ENCODE assay signal across 40 cellular contexts in genomic region chrX:118878977-118879376, GRCh38. TPM values are rescaled to one million over a fixed set of nuclear protein-coding genes. Genes with fewer than 3 reads are reported as not detected.
"Had no signal": no experiment of that assay in that cellular context is flagged by ENCODE, and none has a peak within 500 bp of the region (broad histone marks: within the 10 kb centered on the region; RNA-seq: fewer than 3 reads in every experiment).

No MANE protein-coding gene starts in this region.

- H3K27me3 Mint-ChIP-seq: activated naive CD4-positive, alpha-beta T cell treated with anti-CD3 and anti-CD28 coated beads, Interleukin-2, amount 10 ng/mL, durations not matched to agents 7 days and 5 days; activated naive CD4-positive, alpha-beta T cell treated with anti-CD3 and anti-CD28 coated beads, Interleukin-2, amount 50 U/mL, for 24 hours; activated naive CD8-positive, alpha-beta T cell treated with anti-CD3 and anti-CD28 coated beads, Interleukin-2, amount 10 ng/mL, durations not matched to agents 7 days and 5 days; activated naive CD8-positive, alpha-beta T cell treated with anti-CD3 and anti-CD28 coated beads, Interleukin-2, amount 50 U/mL, for 24 hours; brain had no signal

- H3K9me3 Mint-ChIP-seq: activated naive CD4-positive, alpha-beta T cell treated with anti-CD3 and anti-CD28 coated beads for 36 hours; activated naive CD4-positive, alpha-beta T cell treated with anti-CD3 and anti-CD28 coated beads, Interleukin-2, amount 10 ng/mL, durations not matched to agents 7 days and 5 days; activated naive CD4-positive, alpha-beta T cell treated with anti-CD3 and anti-CD28 coated beads, Interleukin-2, amount 50 U/mL, for 24 hours; activated naive CD4-positive, alpha-beta T cell treated with anti-CD3 and anti-CD28 coated beads, Interleukin-2, amount 50 U/mL, for 72 hours; activated naive CD8-positive, alpha-beta T cell treated with anti-CD3 and anti-CD28 coated beads for 36 hours; activated naive CD8-positive, alpha-beta T cell treated with anti-CD3 and anti-CD28 coated beads, Interleukin-2, amount 10 ng/mL, durations not matched to agents 7 days and 5 days; activated naive CD8-positive, alpha-beta T cell treated with anti-CD3 and anti-CD28 coated beads, Interleukin-2, amount 50 U/mL, for 24 hours; activated T-cell treated with anti-CD3 and anti-CD28 coated beads, Interleukin-2, amount 50 U/mL, for 24 hours; activated T-cell treated with anti-CD3 and anti-CD28 coated beads, Interleukin-2, amount 50 U/mL, for 4 hours; activated T-cell treated with anti-CD3 and anti-CD28 coated beads, Interleukin-2, amount 50 U/mL, for 72 hours; activated T-helper 1 cell treated with anti-CD3 and anti-CD28 coated beads, Interleukin-12 subunit alpha, Interleukin-12 subunit beta, Interleukin-2, Interleukin-4 antibody, amounts not matched to agents 30 ng/mL and 10 ng/mL and 1 ng/mL, durations not matched to agents 14 hours and 24 hours and 36 hours; activated T-helper 17 cell treated with anti-CD3 and anti-CD28 coated beads, Interleukin-2, amount 50 U/mL, for 72 hours; activated T-helper 2 cell treated with anti-CD3 and anti-CD28 coated beads, Interferon-gamma antibody, Interleukin-2, Interleukin-4, amounts not matched to agents 10 μg/mL and 5 μg/mL and 100 μg/mL, durations not matched to agents 14 hours and 24 hours and 36 hours; central memory CD8-positive, alpha-beta T cell had no signal

- H3K36me3 ChIP-seq: adrenal gland, ascending aorta, brain microvascular endothelial cell, breast epithelium, cardiac muscle cell had no signal

- ATAC-seq: activated naive CD4-positive, alpha-beta T cell treated with anti-CD3 and anti-CD28 coated beads, Interleukin-2, amount 50 U/mL, for 72 hours; activated naive CD8-positive, alpha-beta T cell treated with anti-CD3 and anti-CD28 coated beads, Interleukin-2, amount 50 U/mL, for 24 hours; activated T-cell treated with anti-CD3 and anti-CD28 coated beads, Interleukin-2, amount 50 U/mL, for 4 hours; activated T-cell treated with anti-CD3 and anti-CD28 coated beads, Interleukin-2, amount 50 U/mL, for 72 hours; activated T-helper 17 cell treated with anti-CD3 and anti-CD28 coated beads, Interleukin-2, amount 50 U/mL, for 72 hours; body of pancreas had no signal

- H3K27ac ChIP-seq: adrenal gland, ascending aorta, body of pancreas, brain microvascular endothelial cell, breast epithelium, cardiac muscle cell had no signal

- H3K27me3 ChIP-seq: ascending aorta, body of pancreas, brain microvascular endothelial cell, cardiac muscle cell had no signal

- H3K4me3 Mint-ChIP-seq: activated naive CD4-positive, alpha-beta T cell treated with anti-CD3 and anti-CD28 coated beads for 36 hours; activated naive CD4-positive, alpha-beta T cell treated with anti-CD3 and anti-CD28 coated beads, Interleukin-2, amount 10 ng/mL, durations not matched to agents 7 days and 5 days; activated naive CD4-positive, alpha-beta T cell treated with anti-CD3 and anti-CD28 coated beads, Interleukin-2, amount 50 U/mL, for 24 hours; activated naive CD8-positive, alpha-beta T cell; activated naive CD8-positive, alpha-beta T cell treated with anti-CD3 and anti-CD28 coated beads for 36 hours; activated naive CD8-positive, alpha-beta T cell treated with anti-CD3 and anti-CD28 coated beads, Interleukin-2, amount 10 ng/mL, durations not matched to agents 7 days and 5 days; activated naive CD8-positive, alpha-beta T cell treated with anti-CD3 and anti-CD28 coated beads, Interleukin-2, amount 50 U/mL, for 24 hours; activated T-cell treated with anti-CD3 and anti-CD28 coated beads, Interleukin-2, amount 50 U/mL, for 24 hours; activated T-cell treated with anti-CD3 and anti-CD28 coated beads, Interleukin-2, amount 50 U/mL, for 4 hours; activated T-cell treated with anti-CD3 and anti-CD28 coated beads, Interleukin-2, amount 50 U/mL, for 72 hours; activated T-helper 1 cell treated with anti-CD3 and anti-CD28 coated beads, Interleukin-12 subunit alpha, Interleukin-12 subunit beta, Interleukin-2, Interleukin-4 antibody, amounts not matched to agents 30 ng/mL and 10 ng/mL and 1 ng/mL, durations not matched to agents 14 hours and 24 hours and 36 hours; activated T-helper 17 cell treated with anti-CD3 and anti-CD28 coated beads, Interleukin-2, amount 50 U/mL, for 72 hours; brain; central memory CD8-positive, alpha-beta T cell had no signal

- H3K4me1 Mint-ChIP-seq: activated naive CD4-positive, alpha-beta T cell treated with anti-CD3 and anti-CD28 coated beads, Interleukin-2, amount 10 ng/mL, durations not matched to agents 7 days and 5 days; activated naive CD4-positive, alpha-beta T cell treated with anti-CD3 and anti-CD28 coated beads, Interleukin-2, amount 50 U/mL, for 24 hours; activated naive CD8-positive, alpha-beta T cell treated with anti-CD3 and anti-CD28 coated beads for 36 hours; activated naive CD8-positive, alpha-beta T cell treated with anti-CD3 and anti-CD28 coated beads, Interleukin-2, amount 10 ng/mL, durations not matched to agents 7 days and 5 days; activated naive CD8-positive, alpha-beta T cell treated with anti-CD3 and anti-CD28 coated beads, Interleukin-2, amount 50 U/mL, for 24 hours; activated T-helper 17 cell treated with anti-CD3 and anti-CD28 coated beads, Interleukin-2, amount 50 U/mL, for 72 hours; brain; central memory CD8-positive, alpha-beta T cell had no signal

- H3K4me3 ChIP-seq: adrenal gland, ascending aorta, body of pancreas, breast epithelium, cardiac muscle cell had no signal

- H3K9me3 ChIP-seq: adrenal gland, ascending aorta, body of pancreas, breast epithelium had no signal

- H3K4me1 ChIP-seq: adrenal gland, ascending aorta, body of pancreas, breast epithelium had no signal

- DNase-seq: activated effector memory CD4-positive, alpha-beta T cell treated with anti-CD3 and anti-CD28 coated beads, Interleukin-2, amount 50 U/mL, for 16 hours; activated effector memory CD4-positive, alpha-beta T cell treated with Interleukin-2 at 50 U/mL for 16 hours; activated gamma-delta T cell; activated gamma-delta T cell treated with Interleukin-2 at 50 U/mL for 16 hours; activated naive CD4-positive, alpha-beta T cell; activated naive CD4-positive, alpha-beta T cell treated with anti-CD3 and anti-CD28 coated beads for 36 hours; activated naive CD4-positive, alpha-beta T cell treated with anti-CD3 and anti-CD28 coated beads, Interleukin-2, amount 10 ng/mL, durations not matched to agents 7 days and 5 days; activated naive CD4-positive, alpha-beta T cell treated with anti-CD3 and anti-CD28 coated beads, Interleukin-2, amount 50 U/mL, for 16 hours; activated naive CD4-positive, alpha-beta T cell treated with Interleukin-2 at 50 U/mL for 16 hours; activated naive CD8-positive, alpha-beta T cell treated with anti-CD3 and anti-CD28 coated beads for 36 hours; activated naive CD8-positive, alpha-beta T cell treated with anti-CD3 and anti-CD28 coated beads, Interleukin-2, amount 10 ng/mL, durations not matched to agents 7 days and 5 days; activated naive CD8-positive, alpha-beta T cell treated with anti-CD3 and anti-CD28 coated beads, Interleukin-2, amount 50 U/mL, for 24 hours; activated T-cell treated with anti-CD3 and anti-CD28 coated beads, Interleukin-2, amount 50 U/mL, for 24 hours; activated T-cell treated with anti-CD3 and anti-CD28 coated beads, Interleukin-2, amount 50 U/mL, for 4 hours; activated T-cell treated with anti-CD3 and anti-CD28 coated beads, Interleukin-2, amount 50 U/mL, for 48 hours; activated T-cell treated with anti-CD3 and anti-CD28 coated beads, Interleukin-2, amount 50 U/mL, for 72 hours; adrenal gland; amniotic stem cell; amygdala; anterior cingulate cortex; aorta; body of pancreas; brain microvascular endothelial cell; caudate nucleus; central memory CD4-positive, alpha-beta T cell; cerebellar nuclear complex had no signal

- H3K27ac Mint-ChIP-seq: activated naive CD4-positive, alpha-beta T cell treated with anti-CD3 and anti-CD28 coated beads for 36 hours; activated naive CD4-positive, alpha-beta T cell treated with anti-CD3 and anti-CD28 coated beads, Interleukin-2, amount 10 ng/mL, durations not matched to agents 7 days and 5 days; activated naive CD4-positive, alpha-beta T cell treated with anti-CD3 and anti-CD28 coated beads, Interleukin-2, amount 50 U/mL, for 24 hours; activated naive CD4-positive, alpha-beta T cell treated with anti-CD3 and anti-CD28 coated beads, Interleukin-2, amount 50 U/mL, for 72 hours; activated naive CD8-positive, alpha-beta T cell; activated naive CD8-positive, alpha-beta T cell treated with anti-CD3 and anti-CD28 coated beads for 36 hours; activated naive CD8-positive, alpha-beta T cell treated with anti-CD3 and anti-CD28 coated beads, Interleukin-2, amount 10 ng/mL, durations not matched to agents 7 days and 5 days; activated naive CD8-positive, alpha-beta T cell treated with anti-CD3 and anti-CD28 coated beads, Interleukin-2, amount 50 U/mL, for 24 hours; activated T-cell treated with anti-CD3 and anti-CD28 coated beads, Interleukin-2, amount 50 U/mL, for 24 hours; activated T-cell treated with anti-CD3 and anti-CD28 coated beads, Interleukin-2, amount 50 U/mL, for 72 hours; activated T-helper 1 cell treated with anti-CD3 and anti-CD28 coated beads, Interleukin-12 subunit alpha, Interleukin-12 subunit beta, Interleukin-2, Interleukin-4 antibody, amounts not matched to agents 30 ng/mL and 10 ng/mL and 1 ng/mL, durations not matched to agents 14 hours and 24 hours and 36 hours; activated T-helper 17 cell treated with anti-CD3 and anti-CD28 coated beads, Interleukin-2, amount 50 U/mL, for 72 hours; activated T-helper 2 cell treated with anti-CD3 and anti-CD28 coated beads, Interferon-gamma antibody, Interleukin-2, Interleukin-4, amounts not matched to agents 10 μg/mL and 5 μg/mL and 100 μg/mL, durations not matched to agents 14 hours and 24 hours and 36 hours; brain had no signal

- H3K36me3 Mint-ChIP-seq: activated naive CD4-positive, alpha-beta T cell treated with anti-CD3 and anti-CD28 coated beads, Interleukin-2, amount 10 ng/mL, durations not matched to agents 7 days and 5 days; activated naive CD4-positive, alpha-beta T cell treated with anti-CD3 and anti-CD28 coated beads, Interleukin-2, amount 50 U/mL, for 24 hours; activated naive CD4-positive, alpha-beta T cell treated with anti-CD3 and anti-CD28 coated beads, Interleukin-2, amount 50 U/mL, for 72 hours; activated naive CD8-positive, alpha-beta T cell; activated naive CD8-positive, alpha-beta T cell treated with anti-CD3 and anti-CD28 coated beads for 36 hours; activated naive CD8-positive, alpha-beta T cell treated with anti-CD3 and anti-CD28 coated beads, Interleukin-2, amount 10 ng/mL, durations not matched to agents 7 days and 5 days; brain had no signal

- FAIRE-seq: astrocyte, bronchial epithelial cell had no signal

RNA-seq across cellular contexts. Expression of gene ZCCHC12, which starts 55.4 kb away (rescaled TPM):
- total RNA-seq: activated naive CD8-positive, alpha-beta T cell treated with anti-CD3 and anti-CD28 coated beads, Interleukin-2, amount 10 ng/mL, durations not matched to agents 7 days and 5 days; activated T-helper 2 cell treated with anti-CD3 and anti-CD28 coated beads, Interferon-gamma antibody, Interleukin-2, Interleukin-4, amounts not matched to agents 10 μg/mL and 5 μg/mL and 100 μg/mL, durations not matched to agents 14 hours and 24 hours and 36 hours; ascending aorta; breast epithelium; chondrocyte had no signal
- polyA plus RNA-seq: aorta had no signal
